Comparison of ENCODE assay signal across 11 cellular contexts in genomic region chr7:46603780-46604725, GRCh38.
A peak's percentile ranks its signal among the peaks of the same experiment; 100 is the strongest.
DNase-seq lines count a peak whose midpoint lies in the region; ATAC-seq and TF ChIP-seq lines count a peak whose summit lies in the region.
"Had no signal": no experiment of that assay in that cellular context is flagged by ENCODE, and none has a peak within 500 bp of the region (broad histone marks: within the 10 kb centered on the region; RNA-seq: fewer than 3 reads in every experiment).

No MANE protein-coding gene starts in this region.

- H3K27ac ChIP-seq in adrenal gland (peak overlapping the region in 2 of 5 donors; percentile 63 to 79), urinary bladder (ENCODE audit: low read depth) (peak overlapping the region; percentile 11)
- H3K27ac ChIP-seq: SK-N-MC had no signal

- intact Hi-C loops in adrenal gland (cut with DNase I), result no loop called here

- H3K36me3 ChIP-seq in adrenal gland (replicated peaks in 1 of 2) (no peaks in the 10 kb centered on the region), urinary bladder (ENCODE audit: insufficient read depth) (no peaks in the 10 kb centered on the region)

- DNase-seq in adrenal gland (peak; percentile 25 to 88 (median 55)), globus pallidus (ENCODE audit: low spot score) (peak; percentile 12), omental fat pad (ENCODE audit: low spot score) (no peak), NCI-H1694 treated with DMSO at 0.1 percent for 48 hours (lab: John Stamatoyannopoulos, UW) (no peak), medulla oblongata (ENCODE audit: extremely low spot score) (no peak), activated T-cell treated with anti-CD3 and anti-CD28 coated beads for 4 hours (no peak)
- DNase-seq: activated T-cell treated with anti-CD3 and anti-CD28 coated beads, Interleukin-2, amount 50 U/mL, for 1 hour; natural killer cell; NCI-H1048 had no signal

- peak; percentile 63 for ATAC-seq in omental fat pad (ENCODE audit: low FRiP score)
- ATAC-seq: natural killer cell had no signal

- no peaks in the 10 kb centered on the region for H3K9me3 ChIP-seq in adrenal gland (replicated peaks in 1 of 3)

- TF ChIP-seq POLR2A in adrenal gland (IDR thresholded peaks at IDR 0.05), result no peak

- no peaks in the 10 kb centered on the region for H3K27me3 ChIP-seq in adrenal gland

- WGBS in adrenal gland, 4 donors, result 43 to 57% (median 56%) methylated on average over 14 of the region's 14 CpGs
- WGBS in urinary bladder, result 21% methylated on average over 14 of the region's 14 CpGs

- H3K4me3 ChIP-seq in adrenal gland, result no peak overlapping the region
- no peak overlapping the region for H3K4me3 ChIP-seq in urinary bladder (ENCODE audit: low read depth, low read length)
- H3K4me3 ChIP-seq: SK-N-MC had no signal

- TF ChIP-seq CTCF in adrenal gland (IDR thresholded peaks at IDR 0.05) (no peak), omental fat pad (IDR thresholded peaks at IDR 0.05) (no peak)

- H3K4me1 ChIP-seq in adrenal gland (replicated peaks in 1 of 2) (peaks cover 0 to 6% of the 10 kb centered on the region in 2 donors), urinary bladder (ENCODE audit: insufficient read depth) (no peaks in the 10 kb centered on the region)

Comparison
In these comparisons a context has a peak if more than half of its experiments do, and no peak if none do; other contexts are left out.
1. DNase-seq: peak in adrenal gland (7 of 7) and globus pallidus (single experiment); none in omental fat pad (single experiment), NCI-H1694 treated with DMSO at 0.1 percent for 48 hours (single experiment), medulla oblongata (single experiment) and activated T-cell treated with anti-CD3 and anti-CD28 coated beads for 4 hours (single experiment).